ENCODE assay signal across 1 cellular context in genomic region chr1:241482761-241483250, GRCh38.
TF ChIP-seq lines count a peak whose summit lies in the region.

No MANE protein-coding gene starts in this region.

TF ChIP-seq in SK-N-SH, 30 proteins besides CTCF, POLR2A, EP300 and RAD21 (continued from another document):
- TF ChIP-seq USF1 (IDR thresholded peaks at IDR 0.05; ENCODE audit: borderline replicate concordance, low read depth) (no peak), FOSL2 (IDR thresholded peaks at IDR 0.05; ENCODE audit: borderline replicate concordance, low read depth) (peak; percentile 96), RFX5 (IDR thresholded peaks at IDR 0.05; ENCODE audit: low read length) (no peak), ELF1 (IDR thresholded peaks at IDR 0.05) (no peak), POLR2AphosphoS5 (IDR thresholded peaks at IDR 0.05; ENCODE audit: low read depth, low read length) (peak; percentile 53; the same call in 1 of the 2 replicates), PBX3 (IDR thresholded peaks at IDR 0.05) (peak; percentile 67)
TF ChIP-seq in SK-N-SH: peak in this region for 9.
